In genomic region chr15:39461536-39462140, GRCh38 we compare ENCODE assay signal across 21 cellular contexts.
DNase-seq lines count a peak whose midpoint lies in the region; ATAC-seq, FAIRE-seq and TF ChIP-seq lines count a peak whose summit lies in the region.
"Had no signal": no experiment of that assay in that cellular context is flagged by ENCODE, and none has a peak within 500 bp of the region (broad histone marks: within the 10 kb centered on the region; RNA-seq: fewer than 3 reads in every experiment).

No MANE protein-coding gene starts in this region.

- peak; percentile 75 to 90 (median 84) for ATAC-seq in heart right ventricle
- peak; percentile 38 to 56 (median 48) for ATAC-seq in pancreas
- ATAC-seq: activated CD8-positive, alpha-beta T cell treated with anti-CD3 and anti-CD28 coated beads for 36 hours; natural killer cell had no signal

- no peak for FAIRE-seq in pancreas (lab: Jason Lieb, UNC)
- FAIRE-seq in frontal cortex (lab: Jason Lieb, UNC): no peak

- peak overlapping the region in 8 of 10 donors; percentile 15 to 84 (median 56) for H3K27ac ChIP-seq in heart right ventricle
- H3K27ac ChIP-seq in pancreas: no peak overlapping the region
- H3K27ac ChIP-seq: cardiac muscle cell, vagina had no signal

- H3K36me3 ChIP-seq in heart right ventricle (no peaks in the 10 kb centered on the region), pancreas (no peaks in the 10 kb centered on the region)
- H3K36me3 ChIP-seq: cardiac muscle cell, vagina had no signal

- intact Hi-C loops in heart right ventricle (cut with DNase I) (loop anchor here in 2 of 10 donors (2.0 to 10.0 kb wide), 3 partner anchors 27 to 287 kb away; partner anchors contain the start of gene THBS1 (in 1 of the 2)), pancreas (cut with DNase I) (no loop called here)

- H3K36me3 Mint-ChIP-seq in HFFc6 (ENCODE audit: low read depth): peaks cover 22% of the 10 kb centered on the region
- H3K36me3 Mint-ChIP-seq: CD4-positive, alpha-beta memory T cell; natural killer cell had no signal

- H3K27me3 ChIP-seq in heart right ventricle: no peaks in the 10 kb centered on the region
- H3K27me3 ChIP-seq in pancreas: no peaks in the 10 kb centered on the region
- H3K27me3 ChIP-seq: cardiac muscle cell, vagina had no signal

- H3K4me3 ChIP-seq in choroid plexus epithelial cell (ENCODE audit: low read depth, low read length) (no peak overlapping the region), heart right ventricle (no peak overlapping the region), pancreas (no peak overlapping the region)
- H3K4me3 ChIP-seq: cardiac muscle cell, vagina had no signal

- TF ChIP-seq CTCF in HFFc6 (IDR thresholded peaks at IDR 0.05) (no peak), choroid plexus epithelial cell (conservative IDR thresholded peaks at IDR 0.05; ENCODE audit: low read depth, low read length) (no peak), heart right ventricle (IDR thresholded peaks at IDR 0.05) (no peak), pancreas (IDR thresholded peaks at IDR 0.05) (no peak)

- peaks cover 6% of the 10 kb centered on the region; the same call in 1 of the 2 replicates for H3K9me3 Mint-ChIP-seq in HFFc6
- H3K9me3 Mint-ChIP-seq: activated CD8-positive, alpha-beta T cell treated with anti-CD3 and anti-CD28 coated beads for 36 hours; activated T-helper 1 cell treated with anti-CD3 and anti-CD28 coated beads, Interleukin-12 subunit alpha, Interleukin-12 subunit beta, Interleukin-2, Interleukin-4 antibody, amounts not matched to agents 30 ng/mL and 10 ng/mL and 1 ng/mL, durations not matched to agents 14 hours and 24 hours and 36 hours; CD4-positive, alpha-beta memory T cell; natural killer cell had no signal

- in situ Hi-C loops in ACHN (cut with HindIII; ENCODE audit: low pct_ligation_motif_present, low pct_unique_long_range_greater_than_20kb, low sequenced_read_pairs): no loop called here

- H3K27me3 Mint-ChIP-seq in HFFc6 (ENCODE audit: insufficient read depth): no peaks in the 10 kb centered on the region; the same call in 1 of the 2 replicates

- WGBS in heart right ventricle, 2 donors: 29 to 33% methylated on average over 2 of the region's 2 CpGs
- WGBS in pancreas, 2 donors: 55 to 58% methylated on average over 2 of the region's 2 CpGs

- H3K9me3 ChIP-seq in heart right ventricle (peaks cover 0 to 6% (median 0%) of the 10 kb centered on the region in 11 donors), pancreas (no peaks in the 10 kb centered on the region)
- H3K9me3 ChIP-seq: vagina had no signal

- H3K27ac Mint-ChIP-seq in HFFc6: peak overlapping the region; percentile 24
- H3K27ac Mint-ChIP-seq: activated CD8-positive, alpha-beta T cell treated with anti-CD3 and anti-CD28 coated beads for 36 hours; activated T-helper 1 cell treated with anti-CD3 and anti-CD28 coated beads, Interleukin-12 subunit alpha, Interleukin-12 subunit beta, Interleukin-2, Interleukin-4 antibody, amounts not matched to agents 30 ng/mL and 10 ng/mL and 1 ng/mL, durations not matched to agents 14 hours and 24 hours and 36 hours; natural killer cell had no signal

- no peak overlapping the region for H3K4me3 Mint-ChIP-seq in HFFc6
- H3K4me3 Mint-ChIP-seq: activated CD8-positive, alpha-beta T cell treated with anti-CD3 and anti-CD28 coated beads for 36 hours; activated T-helper 1 cell treated with anti-CD3 and anti-CD28 coated beads, Interleukin-12 subunit alpha, Interleukin-12 subunit beta, Interleukin-2, Interleukin-4 antibody, amounts not matched to agents 30 ng/mL and 10 ng/mL and 1 ng/mL, durations not matched to agents 14 hours and 24 hours and 36 hours; CD4-positive, alpha-beta memory T cell; natural killer cell had no signal

- DNase-seq in HFFc6 (no peak), choroid plexus epithelial cell (ENCODE audit: low read depth) (peak; percentile 47), heart right ventricle (peak; percentile 69 to 84), pancreas (peak in 4 of 6 donors; percentile 18 to 46 (median 35)), frontal cortex (ENCODE audit: low spot score in 2 of 2) (no peak), NCI-H2196 (lab: John Stamatoyannopoulos, UW; ENCODE audit: unreplicated experiment) (no peak), ACHN (no peak), T1000 (lab: John Stamatoyannopoulos, UW) (no peak)
- DNase-seq: activated CD8-positive, alpha-beta T cell treated with anti-CD3 and anti-CD28 coated beads for 36 hours; CD4-positive, alpha-beta memory T cell; DND-41; effector CD8-positive, alpha-beta T cell; mammary epithelial cell; natural killer cell; NCI-H1436 treated with DMSO at 0.1 percent for 48 hours; NCI-H345; SHP77; stimulated activated CD4-positive, alpha-beta T cell treated with anti-CD3 and anti-CD28 coated beads, Interleukin-2, amount 100 ng/mL, for 24 hours had no signal

- peaks cover 42% of the 10 kb centered on the region for H3K4me1 Mint-ChIP-seq in HFFc6 (ENCODE audit: low read depth)
- H3K4me1 Mint-ChIP-seq: CD4-positive, alpha-beta memory T cell; natural killer cell had no signal

- H3K4me1 ChIP-seq in heart right ventricle (peaks cover 4 to 43% (median 35%) of the 10 kb centered on the region in 9 donors), pancreas (peaks cover 0 to 5% (median 0%) of the 10 kb centered on the region in 3 donors)

Comparison
In these comparisons a context has a peak if more than half of its experiments do, and no peak if none do; other contexts are left out.
1. DNase-seq: peak in choroid plexus epithelial cell (single experiment), heart right ventricle (2 of 2) and pancreas (4 of 6); none in HFFc6 (single experiment), frontal cortex (0 of 2), NCI-H2196 (single experiment), ACHN (single experiment) and T1000 (single experiment).
2. H3K27ac ChIP-seq: peak in heart right ventricle (8 of 10); none in pancreas (0 of 4).